Comparison of ENCODE assay signal across 7 cellular contexts in genomic region chr15:63970723-63971426, GRCh38.
DNase-seq lines count a peak whose midpoint lies in the region; ATAC-seq and TF ChIP-seq lines count a peak whose summit lies in the region.

No MANE protein-coding gene starts in this region.

- H3K4me1 Mint-ChIP-seq in H9 (peaks cover 66 to 72% of the 10 kb centered on the region in 2 experiments), nephron (peaks cover 42% of the 10 kb centered on the region)

- no peak overlapping the region for H4K91ac ChIP-seq in H9 (ENCODE audit: insufficient read length, low read depth, low read length)

- H4K5ac ChIP-seq in H9 (ENCODE audit: insufficient read length, low read depth, low read length): no peak overlapping the region

- H2BK12ac ChIP-seq in H9 (ENCODE audit: insufficient read length, low read depth, low read length): no peak overlapping the region

- no peak overlapping the region for H2AFZ ChIP-seq in H9 (ENCODE audit: low read length)
- peak overlapping the region; percentile 29 for H2AFZ ChIP-seq in OCI-LY7 (ENCODE audit: low read length)

- no peak overlapping the region for H3K18ac ChIP-seq in H9 (ENCODE audit: insufficient read length, low read depth, low read length)

- H2BK5ac ChIP-seq in H9 (ENCODE audit: insufficient read length, low read length): no peak overlapping the region

- H3K4me3 ChIP-seq in OCI-LY7 (ENCODE audit: low read depth, low read length, poor library complexity, severe bottlenecking): no peak overlapping the region

- H3K36me3 Mint-ChIP-seq in H9 (ENCODE audit: insufficient read depth in 1 of 3, low read depth in 3 of 3): peaks cover under 1 to 4% (median under 1%) of the 10 kb centered on the region in 3 experiments; a peak in 6 of 7 replicates
- peaks cover 2% of the 10 kb centered on the region for H3K36me3 Mint-ChIP-seq in nephron (ENCODE audit: low read depth)

- no peak overlapping the region for H4K8ac ChIP-seq in H9 (replicated peaks; ENCODE audit: insufficient read length, low read depth, low read length)

- no peak overlapping the region for H3K9ac ChIP-seq in H9 (ENCODE audit: extremely low read depth, insufficient read length, low read length)

- H3K27me3 ChIP-seq in H9 (ENCODE audit: insufficient read depth, low read length): no peaks in the 10 kb centered on the region

- H3K4me2 ChIP-seq in H9 (ENCODE audit: insufficient read depth, insufficient read length, low read length) (no peak overlapping the region), OCI-LY7 (ENCODE audit: low read length) (peak overlapping the region; percentile 14; the same call in 1 of the 2 replicates)

- TF ChIP-seq CTCF in H9 (conservative IDR thresholded peaks at IDR 0.05) (no peak), OCI-LY7 (conservative IDR thresholded peaks at IDR 0.05; ENCODE audit: low read length) (no peak), nephron (IDR thresholded peaks at IDR 0.05; ENCODE audit: unreplicated experiment in 3 of 3) (no peak)

- intact Hi-C loops in OCI-LY7 (cut with micrococcal nuclease; ENCODE audit: unreplicated experiment): no loop called here

- no peaks in the 10 kb centered on the region for H4K20me1 ChIP-seq in H9 (ENCODE audit: control insufficient read depth, insufficient read depth, insufficient read length)
- H4K20me1 ChIP-seq in OCI-LY7 (ENCODE audit: insufficient read depth, low read length): no peaks in the 10 kb centered on the region

- H2AK5ac ChIP-seq in H9 (ENCODE audit: insufficient read length, low read length): no peak overlapping the region

- H3K36me3 ChIP-seq in OCI-LY7 (ENCODE audit: insufficient read depth, low read length): no peaks in the 10 kb centered on the region

- H3K79me2 ChIP-seq in H9 (ENCODE audit: insufficient read depth, low read length): no peaks in the 10 kb centered on the region
- no peaks in the 10 kb centered on the region for H3K79me2 ChIP-seq in OCI-LY7 (ENCODE audit: insufficient read depth, low read depth, low read length)

- no peak overlapping the region for H3K23ac ChIP-seq in H9 (ENCODE audit: insufficient read length, low read depth, low read length)

- no TSS peak for BruUV-seq in OCI-LY7 (replicated peaks; lab: Mats Ljungman, UMichigan)

- no peak overlapping the region for H2BK120ac ChIP-seq in H9 (ENCODE audit: low read depth, low read length, poor library complexity, severe bottlenecking)

- no peaks in the 10 kb centered on the region for H3K23me2 ChIP-seq in H9 (ENCODE audit: insufficient read length, low read depth, low read length, poor library complexity, severe bottlenecking)

- H3K14ac ChIP-seq in H9 (ENCODE audit: insufficient read depth, low read length): no peak overlapping the region

- no peak overlapping the region for H3K4ac ChIP-seq in H9 (ENCODE audit: low read depth, low read length)

- no peak overlapping the region for H3T11ph ChIP-seq in H9 (ENCODE audit: low read length)

- H3K79me1 ChIP-seq in H9 (ENCODE audit: insufficient read depth, low read depth, low read length, poor library complexity, severe bottlenecking): no peaks in the 10 kb centered on the region

- no peaks in the 10 kb centered on the region for H3K9me2 ChIP-seq in OCI-LY7 (ENCODE audit: insufficient read depth, low read length)

- H3K27ac ChIP-seq in H9 (ENCODE audit: insufficient read length, low read depth, low read length): no peak overlapping the region
- no peak overlapping the region for H3K27ac ChIP-seq in OCI-LY7 (ENCODE audit: low read depth, low read length, poor library complexity, severe bottlenecking)

- H3K4me1 ChIP-seq in H9 (ENCODE audit: insufficient read depth, low read length): peaks cover 17% of the 10 kb centered on the region
- peaks cover 24% of the 10 kb centered on the region for H3K4me1 ChIP-seq in OCI-LY7 (ENCODE audit: insufficient read depth, low read length, poor library complexity, severe bottlenecking)

- H3K9me3 Mint-ChIP-seq in H9: peaks cover 0 to 2% of the 10 kb centered on the region in 2 experiments; a peak in 4 of 5 replicates
- peaks cover 4% of the 10 kb centered on the region for H3K9me3 Mint-ChIP-seq in nephron

- H3K4me3 Mint-ChIP-seq in H9: no peak overlapping the region
- peak overlapping the region in 1 of 3 experiments; percentile 24 for H3K4me3 Mint-ChIP-seq in nephron

- POLR2A ChIA-PET in OCI-LY7 (lab: Charles Lee): interaction anchor here (0.6 kb wide), 1 partner anchor 832 kb away, joined by 3 read pairs; no protein-coding TSS in a partner anchor

- H3K9me3 ChIP-seq in H9 (ENCODE audit: control insufficient read depth, low read depth, low read length): no peaks in the 10 kb centered on the region
- no peaks in the 10 kb centered on the region for H3K9me3 ChIP-seq in OCI-LY7 (ENCODE audit: low read length)

- CTCF ChIA-PET in OCI-LY7 (lab: Charles Lee; ENCODE audit: unreplicated experiment): interaction anchor here (0.9 kb wide), 2 partner anchors 25 to 40 kb away, joined by 3 read pairs; no protein-coding TSS in a partner anchor

- H3K27ac Mint-ChIP-seq in H9 (no peak overlapping the region), nephron (peak overlapping the region; percentile 70 to 91 (median 76))

- WGBS in H9 (ENCODE audit: extremely low coverage, insufficient read length, low lambda C conversion rate): no CpG with 5 or more reads among the region's 3 CpGs

- H2BK15ac ChIP-seq in H9 (ENCODE audit: low read depth, low read length): no peak overlapping the region

- H3K27me3 Mint-ChIP-seq in H9 (ENCODE audit: low read depth): peaks cover 9% of the 10 kb centered on the region
- H3K27me3 Mint-ChIP-seq in nephron (ENCODE audit: low read depth): no peaks in the 10 kb centered on the region

- ATAC-seq in GM18868 (IDR thresholded peaks at IDR 0.05; ENCODE audit: unreplicated experiment) (peak; percentile 92), esophagus mucosa (no peak)

- peak; percentile 10 for DNase-seq in H9
- DNase-seq in OCI-LY7 (ENCODE audit: low spot score): no peak
- no peak for DNase-seq in NCI-H1105 treated with DMSO at 0.1 percent for 48 hours (lab: John Stamatoyannopoulos, UW)
- no peak for DNase-seq in NCI-H510A treated with DMSO at 0.1 percent for 48 hours (lab: John Stamatoyannopoulos, UW)

- no peak overlapping the region for H3K56ac ChIP-seq in H9 (ENCODE audit: insufficient read length, low read depth, low read length)

- H2BK20ac ChIP-seq in H9 (ENCODE audit: low read depth, low read length, poor library complexity, severe bottlenecking): no peak overlapping the region

Comparison
In these comparisons a context has a peak if more than half of its experiments do, and no peak if none do; other contexts are left out.
1. H3K27ac Mint-ChIP-seq: peak in nephron (3 of 3); none in H9 (0 of 3).